In genomic region chr14:87979689-87980088, GRCh38 we compare ENCODE assay signal across 26 cellular contexts. TPM values are rescaled to one million over a fixed set of nuclear protein-coding genes. Genes with fewer than 3 reads are reported as not detected.
"Had no signal": no experiment of that assay in that cellular context is flagged by ENCODE, and none has a peak within 500 bp of the region (broad histone marks: within the 10 kb centered on the region; RNA-seq: fewer than 3 reads in every experiment).

No MANE protein-coding gene starts in this region.

- H3K27ac Mint-ChIP-seq: activated CD4-positive, alpha-beta memory T cell treated with anti-CD3 and anti-CD28 coated beads, Interleukin-2, amount 10 ng/mL, durations not matched to agents 7 days and 5 days; activated CD4-positive, alpha-beta T cell treated with anti-CD3 and anti-CD28 coated beads, Interleukin-2, amount 10 ng/mL, durations not matched to agents 7 days and 5 days; activated naive CD4-positive, alpha-beta T cell treated with anti-CD3 and anti-CD28 coated beads, Interleukin-2, amount 10 ng/mL, durations not matched to agents 7 days and 5 days; activated naive CD4-positive, alpha-beta T cell treated with anti-CD3 and anti-CD28 coated beads, Interleukin-2, amount 50 U/mL, for 72 hours; activated naive CD8-positive, alpha-beta T cell treated with anti-CD3 and anti-CD28 coated beads, Interleukin-2, amount 10 ng/mL, durations not matched to agents 7 days and 5 days; activated T-helper 1 cell treated with anti-CD3 and anti-CD28 coated beads, Interleukin-12 subunit alpha, Interleukin-12 subunit beta, Interleukin-2, Interleukin-4 antibody, amounts not matched to agents 30 ng/mL and 10 ng/mL and 1 ng/mL, durations not matched to agents 14 hours and 24 hours and 36 hours; brain had no signal

- H3K27me3 Mint-ChIP-seq: activated CD4-positive, alpha-beta memory T cell treated with anti-CD3 and anti-CD28 coated beads, Interleukin-2, amount 10 ng/mL, durations not matched to agents 7 days and 5 days; activated CD4-positive, alpha-beta T cell treated with anti-CD3 and anti-CD28 coated beads, Interleukin-2, amount 10 ng/mL, durations not matched to agents 7 days and 5 days; activated naive CD4-positive, alpha-beta T cell treated with anti-CD3 and anti-CD28 coated beads, Interleukin-2, amount 10 ng/mL, durations not matched to agents 7 days and 5 days; activated naive CD8-positive, alpha-beta T cell treated with anti-CD3 and anti-CD28 coated beads, Interleukin-2, amount 10 ng/mL, durations not matched to agents 7 days and 5 days; brain had no signal

- H3K9me3 ChIP-seq: ascending aorta, breast epithelium, esophagus squamous epithelium, gastroesophageal sphincter had no signal

- H3K36me3 ChIP-seq: breast epithelium had no signal

- DNase-seq: activated CD4-positive, alpha-beta memory T cell treated with anti-CD3 and anti-CD28 coated beads, Interleukin-2, amount 10 ng/mL, durations not matched to agents 7 days and 5 days; activated CD4-positive, alpha-beta T cell treated with anti-CD3 and anti-CD28 coated beads for 1 hour; activated CD4-positive, alpha-beta T cell treated with anti-CD3 and anti-CD28 coated beads for 4 hours; activated CD4-positive, alpha-beta T cell treated with anti-CD3 and anti-CD28 coated beads, Interleukin-2, amount 10 ng/mL, durations not matched to agents 7 days and 5 days; activated CD4-positive, alpha-beta T cell treated with anti-CD3 and anti-CD28 coated beads, Interleukin-2, amount 50 U/mL, for 4 hours; activated gamma-delta T cell; activated naive CD4-positive, alpha-beta T cell; activated naive CD4-positive, alpha-beta T cell treated with anti-CD3 and anti-CD28 coated beads, Interleukin-2, amount 10 ng/mL, durations not matched to agents 7 days and 5 days; activated naive CD8-positive, alpha-beta T cell treated with anti-CD3 and anti-CD28 coated beads, Interleukin-2, amount 10 ng/mL, durations not matched to agents 7 days and 5 days; activated T-cell treated with anti-CD3 and anti-CD28 coated beads, Interleukin-2, amount 50 U/mL, for 48 hours; caudate nucleus; cortex of kidney; dermis blood vessel endothelial cell; effector CD4-positive, alpha-beta T cell; esophagus squamous epithelium; foreskin melanocyte; T-helper 2 cell had no signal

- H3K9me3 Mint-ChIP-seq: activated CD4-positive, alpha-beta memory T cell treated with anti-CD3 and anti-CD28 coated beads, Interleukin-2, amount 10 ng/mL, durations not matched to agents 7 days and 5 days; activated naive CD4-positive, alpha-beta T cell treated with anti-CD3 and anti-CD28 coated beads, Interleukin-2, amount 10 ng/mL, durations not matched to agents 7 days and 5 days; activated T-helper 1 cell treated with anti-CD3 and anti-CD28 coated beads, Interleukin-12 subunit alpha, Interleukin-12 subunit beta, Interleukin-2, Interleukin-4 antibody, amounts not matched to agents 30 ng/mL and 10 ng/mL and 1 ng/mL, durations not matched to agents 14 hours and 24 hours and 36 hours; brain had no signal

- H3K4me3 ChIP-seq: ascending aorta, breast epithelium, esophagus squamous epithelium, gastroesophageal sphincter had no signal

- H3K4me1 ChIP-seq: ascending aorta, breast epithelium, esophagus squamous epithelium, gastroesophageal sphincter had no signal

- ATAC-seq: activated naive CD4-positive, alpha-beta T cell treated with anti-CD3 and anti-CD28 coated beads, Interleukin-2, amount 50 U/mL, for 72 hours; gastroesophageal sphincter had no signal

- H3K27me3 ChIP-seq: ascending aorta, breast epithelium, esophagus squamous epithelium, gastroesophageal sphincter had no signal

- H3K27ac ChIP-seq: ascending aorta, breast epithelium, epithelial cell of prostate, esophagus squamous epithelium, gastroesophageal sphincter had no signal

- H3K4me3 Mint-ChIP-seq: activated CD4-positive, alpha-beta memory T cell treated with anti-CD3 and anti-CD28 coated beads, Interleukin-2, amount 10 ng/mL, durations not matched to agents 7 days and 5 days; activated CD4-positive, alpha-beta T cell treated with anti-CD3 and anti-CD28 coated beads, Interleukin-2, amount 10 ng/mL, durations not matched to agents 7 days and 5 days; activated naive CD4-positive, alpha-beta T cell treated with anti-CD3 and anti-CD28 coated beads, Interleukin-2, amount 10 ng/mL, durations not matched to agents 7 days and 5 days; activated naive CD8-positive, alpha-beta T cell treated with anti-CD3 and anti-CD28 coated beads, Interleukin-2, amount 10 ng/mL, durations not matched to agents 7 days and 5 days; activated T-helper 1 cell treated with anti-CD3 and anti-CD28 coated beads, Interleukin-12 subunit alpha, Interleukin-12 subunit beta, Interleukin-2, Interleukin-4 antibody, amounts not matched to agents 30 ng/mL and 10 ng/mL and 1 ng/mL, durations not matched to agents 14 hours and 24 hours and 36 hours; brain had no signal

- H3K4me1 Mint-ChIP-seq: activated CD4-positive, alpha-beta memory T cell treated with anti-CD3 and anti-CD28 coated beads, Interleukin-2, amount 10 ng/mL, durations not matched to agents 7 days and 5 days; activated naive CD4-positive, alpha-beta T cell treated with anti-CD3 and anti-CD28 coated beads, Interleukin-2, amount 10 ng/mL, durations not matched to agents 7 days and 5 days; brain had no signal

RNA-seq across cellular contexts. Expression of gene GPR65, which starts 25.2 kb away (rescaled TPM):
- total RNA-seq: chondrocyte, dermis blood vessel endothelial cell, glomerular endothelial cell had no signal
